Comparison of ENCODE assay signal across 13 cellular contexts in the genomic region with DNA sequence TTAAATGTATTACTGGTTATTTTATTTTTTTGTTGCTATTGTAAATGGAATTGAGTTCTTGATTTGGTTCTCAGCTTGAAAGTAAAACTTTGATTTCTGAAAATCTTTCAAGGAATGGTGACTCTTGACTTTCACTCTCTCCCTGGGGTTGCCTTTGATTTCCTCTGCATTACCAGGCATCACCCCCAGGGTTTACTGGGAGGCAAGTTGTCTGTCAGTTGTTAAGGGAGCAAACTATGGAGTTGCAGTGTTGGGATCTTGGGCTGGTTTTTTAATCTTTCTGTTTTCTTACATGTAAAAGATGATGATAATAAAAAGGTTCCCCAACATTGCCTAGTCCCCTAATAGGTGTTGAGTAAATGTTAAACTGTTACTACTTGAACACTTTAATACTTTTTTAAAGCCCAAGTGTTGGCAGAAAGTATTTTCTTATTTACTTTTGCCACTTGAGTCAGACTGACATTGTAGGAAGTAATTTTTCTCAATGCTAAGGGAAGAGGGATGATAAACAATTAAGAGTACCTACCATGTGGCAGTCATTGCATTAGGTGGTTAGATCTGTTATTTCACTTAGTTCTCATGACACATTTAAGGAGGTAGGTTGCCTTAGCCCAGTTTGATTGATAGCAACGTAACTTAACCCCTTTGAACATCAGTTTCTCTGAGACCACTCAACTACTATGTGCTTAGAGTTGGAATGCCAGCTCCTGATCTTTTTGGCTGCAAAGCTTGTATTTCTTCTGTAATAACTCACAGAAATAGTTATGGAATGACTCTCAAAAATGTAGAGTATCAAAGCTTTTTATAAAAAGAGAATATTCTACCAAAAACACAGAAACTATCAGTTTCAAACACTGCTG.
DNase-seq lines count a peak whose midpoint lies in the region; ATAC-seq and TF ChIP-seq lines count a peak whose summit lies in the region.
"Had no signal": no experiment of that assay in that cellular context is flagged by ENCODE, and none has a peak within 500 bp of the region (broad histone marks: within the 10 kb centered on the region; RNA-seq: fewer than 3 reads in every experiment).

No MANE protein-coding gene starts in this region.

- no peak overlapping the region for H3K18ac ChIP-seq in mesendoderm (ENCODE audit: low read length)

- H3K27me3 Mint-ChIP-seq in CD8-positive, alpha-beta T cell (ENCODE audit: low read depth): no peaks in the 10 kb centered on the region
- H3K27me3 Mint-ChIP-seq: natural killer cell treated with Interleukin-12 subunit alpha and Interleukin-12 subunit beta and Interleukin-15 and Interleukin-18, amount 100 ng/mL, for 72 hours had no signal

- DNase-seq in EL (peak; percentile 52), MG63 (peak; percentile 22), epithelial cell of esophagus (ENCODE audit: low read depth) (no peak), mesendoderm (peak; percentile 38), T-helper 1 cell (no peak)
- DNase-seq in CD8-positive, alpha-beta T cell: no peak
- DNase-seq: activated naive CD8-positive, alpha-beta T cell treated with anti-CD3 and anti-CD28 coated beads, Interleukin-2, amount 10 ng/mL, durations not matched to agents 7 days and 5 days; CD4-positive, CD25-positive, alpha-beta regulatory T cell; gastrocnemius medialis; NCI-H1092 had no signal

- H3K79me2 ChIP-seq in mesendoderm (ENCODE audit: control insufficient read depth, insufficient read depth, low read length): no peaks in the 10 kb centered on the region

- H3K36me3 ChIP-seq in MG63 (no peaks in the 10 kb centered on the region), mesendoderm (ENCODE audit: control insufficient read depth, insufficient read depth, low read length) (no peaks in the 10 kb centered on the region), gastroesophageal sphincter (no peaks in the 10 kb centered on the region)
- no peaks in the 10 kb centered on the region for H3K36me3 ChIP-seq in CD8-positive, alpha-beta T cell (ENCODE audit: insufficient read depth, low read length)
- H3K36me3 ChIP-seq: gastrocnemius medialis had no signal

- no peak for ATAC-seq in CD8-positive, alpha-beta T cell
- no peak for ATAC-seq in HG03432 (IDR thresholded peaks at IDR 0.05; ENCODE audit: unreplicated experiment)
- no peak for ATAC-seq in gastroesophageal sphincter
- ATAC-seq: gastrocnemius medialis; natural killer cell treated with Interleukin-12 subunit alpha and Interleukin-12 subunit beta and Interleukin-15 and Interleukin-18, amount 100 ng/mL, for 72 hours had no signal

- POLR2A ChIA-PET in CD8-positive, alpha-beta T cell (lab: Charles Lee): no interaction called here

- H3K4ac ChIP-seq in mesendoderm (ENCODE audit: low read depth, low read length): no peak overlapping the region

- TF ChIP-seq CTCF in epithelial cell of esophagus (IDR thresholded peaks at IDR 0.05; ENCODE audit: insufficient read depth, low read depth, low read length, missing control alignments) (peak; percentile 24), gastroesophageal sphincter (IDR thresholded peaks at IDR 0.05) (no peak)
- no peak for TF ChIP-seq CTCF in CD8-positive, alpha-beta T cell (IDR thresholded peaks at IDR 0.05)

- intact Hi-C loops in CD8-positive, alpha-beta T cell (cut with DNase I, micrococcal nuclease): no loop called here

- no peak overlapping the region for H3K23ac ChIP-seq in mesendoderm (ENCODE audit: low read length)

- H3K9ac ChIP-seq in mesendoderm (ENCODE audit: low read length): no peak overlapping the region

- WGBS in mesendoderm (ENCODE audit: extremely low coverage, insufficient coverage, low lambda C conversion rate): no CpG with 5 or more reads among the region's 1 CpG
- 78 to 100% methylated on average over 1 of the region's 1 CpG for WGBS in gastroesophageal sphincter (ENCODE audit: low coverage in 1 of 2), 2 donors

- H3K36me3 Mint-ChIP-seq in CD8-positive, alpha-beta T cell: no peaks in the 10 kb centered on the region
- H3K36me3 Mint-ChIP-seq: activated naive CD8-positive, alpha-beta T cell treated with anti-CD3 and anti-CD28 coated beads, Interleukin-2, amount 10 ng/mL, durations not matched to agents 7 days and 5 days; CD4-positive, CD25-positive, alpha-beta regulatory T cell; natural killer cell treated with Interleukin-12 subunit alpha and Interleukin-12 subunit beta and Interleukin-15 and Interleukin-18, amount 100 ng/mL, for 72 hours had no signal

- H3K56ac ChIP-seq in mesendoderm (ENCODE audit: low read length): no peak overlapping the region

- no peaks in the 10 kb centered on the region for H3K4me1 ChIP-seq in mesendoderm (ENCODE audit: control insufficient read depth, low read depth, low read length)
- H3K4me1 ChIP-seq in CD8-positive, alpha-beta T cell (ENCODE audit: insufficient read depth, low read length): no peaks in the 10 kb centered on the region
- peaks cover 5 to 34% (median 7%) of the 10 kb centered on the region in 3 donors for H3K4me1 ChIP-seq in gastroesophageal sphincter
- H3K4me1 ChIP-seq: gastrocnemius medialis had no signal

- no peak for TF ChIP-seq EP300 in gastroesophageal sphincter (IDR thresholded peaks at IDR 0.05)

- H3K79me1 ChIP-seq in mesendoderm (ENCODE audit: low read length): no peaks in the 10 kb centered on the region

- no peak overlapping the region for H4K5ac ChIP-seq in mesendoderm (ENCODE audit: low read length)

- H3K4me1 Mint-ChIP-seq in CD8-positive, alpha-beta T cell (ENCODE audit: low read depth): no peaks in the 10 kb centered on the region
- H3K4me1 Mint-ChIP-seq: activated naive CD8-positive, alpha-beta T cell treated with anti-CD3 and anti-CD28 coated beads, Interleukin-2, amount 10 ng/mL, durations not matched to agents 7 days and 5 days; CD4-positive, CD25-positive, alpha-beta regulatory T cell had no signal

- H2BK5ac ChIP-seq in mesendoderm (ENCODE audit: low read length): no peak overlapping the region

- H2BK15ac ChIP-seq in mesendoderm (replicated peaks; ENCODE audit: low read depth): no peak overlapping the region

- H3K27ac ChIP-seq in mesendoderm (ENCODE audit: low read depth, low read length): no peak overlapping the region
- no peak overlapping the region for H3K27ac ChIP-seq in CD8-positive, alpha-beta T cell (ENCODE audit: low read depth, low read length)
- H3K27ac ChIP-seq in gastroesophageal sphincter: no peak overlapping the region
- H3K27ac ChIP-seq: gastrocnemius medialis had no signal

- H3K27me3 ChIP-seq in MG63: no peaks in the 10 kb centered on the region
- no peaks in the 10 kb centered on the region for H3K27me3 ChIP-seq in mesendoderm (ENCODE audit: insufficient read depth, low read length, poor library complexity)
- no peaks in the 10 kb centered on the region for H3K27me3 ChIP-seq in CD8-positive, alpha-beta T cell (ENCODE audit: insufficient read depth, low read length)
- H3K27me3 ChIP-seq in gastroesophageal sphincter: no peaks in the 10 kb centered on the region
- H3K27me3 ChIP-seq: gastrocnemius medialis had no signal

- H2AK5ac ChIP-seq in mesendoderm (ENCODE audit: low read length): no peak overlapping the region

- no peak overlapping the region for H3K4me2 ChIP-seq in mesendoderm (ENCODE audit: low read length)

- H3K4me3 ChIP-seq in MG63: no peak overlapping the region
- H3K4me3 ChIP-seq in epithelial cell of esophagus (ENCODE audit: low read length): no peak overlapping the region
- H3K4me3 ChIP-seq in mesendoderm (ENCODE audit: low read length): no peak overlapping the region
- H3K4me3 ChIP-seq in CD8-positive, alpha-beta T cell (ENCODE audit: low read depth, low read length): no peak overlapping the region
- H3K4me3 ChIP-seq in gastroesophageal sphincter: no peak overlapping the region
- H3K4me3 ChIP-seq: gastrocnemius medialis had no signal

- CTCF ChIA-PET in CD8-positive, alpha-beta T cell (lab: Charles Lee): no interaction called here

- no peak overlapping the region for H2BK120ac ChIP-seq in mesendoderm (ENCODE audit: low read depth, low read length)

- TF ChIP-seq POLR2A in gastroesophageal sphincter (IDR thresholded peaks at IDR 0.05): no peak

- H3K9me3 ChIP-seq in MG63 (no peaks in the 10 kb centered on the region), gastroesophageal sphincter (peaks cover 0 to 4% (median 0%) of the 10 kb centered on the region in 3 donors)
- no peaks in the 10 kb centered on the region for H3K9me3 ChIP-seq in CD8-positive, alpha-beta T cell (ENCODE audit: low read length)
- H3K9me3 ChIP-seq: gastrocnemius medialis had no signal

- no peak overlapping the region for H3K27ac Mint-ChIP-seq in CD8-positive, alpha-beta T cell
- H3K27ac Mint-ChIP-seq: activated naive CD8-positive, alpha-beta T cell treated with anti-CD3 and anti-CD28 coated beads, Interleukin-2, amount 10 ng/mL, durations not matched to agents 7 days and 5 days; natural killer cell treated with Interleukin-12 subunit alpha and Interleukin-12 subunit beta and Interleukin-15 and Interleukin-18, amount 100 ng/mL, for 72 hours had no signal

- H3K4me3 Mint-ChIP-seq in CD8-positive, alpha-beta T cell: no peak overlapping the region
- H3K4me3 Mint-ChIP-seq: activated naive CD8-positive, alpha-beta T cell treated with anti-CD3 and anti-CD28 coated beads, Interleukin-2, amount 10 ng/mL, durations not matched to agents 7 days and 5 days; CD4-positive, CD25-positive, alpha-beta regulatory T cell; natural killer cell treated with Interleukin-12 subunit alpha and Interleukin-12 subunit beta and Interleukin-15 and Interleukin-18, amount 100 ng/mL, for 72 hours had no signal

- H3K9me3 Mint-ChIP-seq in CD8-positive, alpha-beta T cell: no peaks in the 10 kb centered on the region
- H3K9me3 Mint-ChIP-seq: activated naive CD8-positive, alpha-beta T cell treated with anti-CD3 and anti-CD28 coated beads, Interleukin-2, amount 10 ng/mL, durations not matched to agents 7 days and 5 days; natural killer cell treated with Interleukin-12 subunit alpha and Interleukin-12 subunit beta and Interleukin-15 and Interleukin-18, amount 100 ng/mL, for 72 hours had no signal

- no peak overlapping the region for H4K8ac ChIP-seq in mesendoderm (ENCODE audit: low read depth, low read length)

Comparison
In these comparisons a context has a peak if more than half of its experiments do, and no peak if none do; other contexts are left out.
1. DNase-seq: peak in EL (single experiment), MG63 (single experiment) and mesendoderm (single experiment); none in epithelial cell of esophagus (single experiment), CD8-positive, alpha-beta T cell (0 of 7) and T-helper 1 cell (0 of 5).